In genomic region chr1:41958015-41958673, GRCh38 we compare ENCODE assay signal across 1 cellular context.
TF ChIP-seq lines count a peak whose summit lies in the region.

No MANE protein-coding gene starts in this region.

TF ChIP-seq in SK-N-SH, 30 proteins besides CTCF, POLR2A, EP300 and RAD21 (continued from another document):
- TF ChIP-seq ZBTB33 (IDR thresholded peaks at IDR 0.05; ENCODE audit: borderline replicate concordance, low read depth): no peak
- no peak for TF ChIP-seq NRF1 (IDR thresholded peaks at IDR 0.05; ENCODE audit: low read depth, low read length)
- no peak for TF ChIP-seq ELF1 (IDR thresholded peaks at IDR 0.05)
- TF ChIP-seq TCF12 (IDR thresholded peaks at IDR 0.05): no peak
- TF ChIP-seq REST (IDR thresholded peaks at IDR 0.05; ENCODE audit: low read depth, low read length): no peak
- no peak for TF ChIP-seq MEF2A (IDR thresholded peaks at IDR 0.05; ENCODE audit: borderline replicate concordance, low read depth)
- TF ChIP-seq TAF1 (IDR thresholded peaks at IDR 0.05; ENCODE audit: borderline replicate concordance, low read depth, low read length): no peak
- TF ChIP-seq NFIC (IDR thresholded peaks at IDR 0.05; ENCODE audit: borderline replicate concordance): no peak
- TF ChIP-seq POLR2AphosphoS5 (IDR thresholded peaks at IDR 0.05; ENCODE audit: low read depth, low read length): no peak
- TF ChIP-seq YY1 (IDR thresholded peaks at IDR 0.05; ENCODE audit: low read depth): no peak
- TF ChIP-seq RXRA (IDR thresholded peaks at IDR 0.05; ENCODE audit: borderline replicate concordance, low read depth): no peak
- no peak for TF ChIP-seq RCOR1 (IDR thresholded peaks at IDR 0.05; ENCODE audit: low read length)
- no peak for TF ChIP-seq USF2 (IDR thresholded peaks at IDR 0.05; ENCODE audit: borderline replicate concordance, low read depth, low read length)
- TF ChIP-seq EZH2phosphoT487 (IDR thresholded peaks at IDR 0.05; ENCODE audit: borderline replicate concordance, low read depth): no peak
- TF ChIP-seq RFX5 (IDR thresholded peaks at IDR 0.05; ENCODE audit: low read length): no peak
- no peak for TF ChIP-seq PBX3 (IDR thresholded peaks at IDR 0.05)
- no peak for TF ChIP-seq FOXM1 (IDR thresholded peaks at IDR 0.05; ENCODE audit: low read depth)
- TF ChIP-seq IRF3 (IDR thresholded peaks at IDR 0.05; ENCODE audit: low read depth, low read length): no peak
